ENCODE assay signal across 12 cellular contexts in the genomic region with DNA sequence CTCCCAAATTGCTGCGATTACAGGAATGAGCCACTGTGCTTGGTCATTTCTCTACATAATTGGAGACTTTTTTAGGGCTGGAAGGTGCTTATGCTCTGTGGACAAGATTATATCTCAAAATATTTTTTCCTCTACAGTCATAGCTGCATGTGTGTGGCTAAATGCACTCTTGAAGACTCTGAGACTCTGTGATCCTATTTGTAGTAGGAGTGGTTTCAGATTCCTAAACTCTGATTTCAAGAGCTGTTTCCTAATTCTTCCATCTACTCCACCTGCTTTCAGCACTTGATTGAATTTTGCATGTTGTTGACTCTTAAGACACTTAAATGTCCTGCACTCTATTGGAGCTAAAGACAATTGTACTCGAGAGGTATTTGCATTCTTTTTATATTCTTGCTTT.
"Had no signal": no experiment of that assay in that cellular context is flagged by ENCODE, and none has a peak within 500 bp of the region (broad histone marks: within the 10 kb centered on the region; RNA-seq: fewer than 3 reads in every experiment).

No MANE protein-coding gene starts in this region.

- H3K4me1 Mint-ChIP-seq: activated naive CD4-positive, alpha-beta T cell treated with anti-CD3 and anti-CD28 coated beads, Interleukin-2, amount 50 U/mL, for 24 hours; memory B cell had no signal

- H3K27me3 Mint-ChIP-seq: activated naive CD4-positive, alpha-beta T cell treated with anti-CD3 and anti-CD28 coated beads, Interleukin-2, amount 50 U/mL, for 24 hours had no signal

- H3K27me3 ChIP-seq: esophagus muscularis mucosa, ovary had no signal

- H3K9me3 ChIP-seq: esophagus muscularis mucosa, ovary had no signal

- H3K9me3 Mint-ChIP-seq: activated naive CD4-positive, alpha-beta T cell treated with anti-CD3 and anti-CD28 coated beads, Interleukin-2, amount 50 U/mL, for 24 hours; memory B cell had no signal

- ATAC-seq: left colon had no signal

- H3K27ac ChIP-seq: esophagus muscularis mucosa, ovary had no signal

- H3K36me3 ChIP-seq: esophagus muscularis mucosa, ovary had no signal

- H3K27ac Mint-ChIP-seq: activated naive CD4-positive, alpha-beta T cell treated with anti-CD3 and anti-CD28 coated beads, Interleukin-2, amount 50 U/mL, for 24 hours; brain; memory B cell had no signal

- H3K4me3 Mint-ChIP-seq: activated naive CD4-positive, alpha-beta T cell treated with anti-CD3 and anti-CD28 coated beads, Interleukin-2, amount 50 U/mL, for 24 hours; brain; memory B cell; neural crest cell had no signal

- H3K4me3 ChIP-seq: esophagus muscularis mucosa, ovary had no signal

- DNase-seq: activated CD4-positive, alpha-beta T cell treated with anti-CD3 and anti-CD28 coated beads, Interleukin-2, amount 50 U/mL, for 4 hours; activated CD4-positive, CD25-positive, alpha-beta regulatory T cell treated with anti-CD3 and anti-CD28 coated beads, Interleukin-2, amount 50 U/mL, for 72 hours; activated effector memory CD4-positive, alpha-beta T cell treated with Interleukin-2 at 50 U/mL for 16 hours; activated T-cell treated with anti-CD3 and anti-CD28 coated beads, Interleukin-2, amount 50 U/mL, for 1 hour; amygdala; left colon; ovary had no signal

- H3K36me3 Mint-ChIP-seq: activated naive CD4-positive, alpha-beta T cell treated with anti-CD3 and anti-CD28 coated beads, Interleukin-2, amount 50 U/mL, for 24 hours; brain; memory B cell had no signal
